Comparison of ENCODE assay signal across 8 cellular contexts in genomic region chr7:66427956-66428355, GRCh38.
"Had no signal": no experiment of that assay in that cellular context is flagged by ENCODE, and none has a peak within 500 bp of the region (broad histone marks: within the 10 kb centered on the region; RNA-seq: fewer than 3 reads in every experiment).

No MANE protein-coding gene starts in this region.

- ATAC-seq: HepG2, K562 had no signal

- DNase-seq: GM23248, GOT3, H7, HCEC 1CT, KG1 had no signal

- H3K4me3 ChIP-seq: GM23248, K562 had no signal

- H2AFZ ChIP-seq: GM23248 had no signal

- H3K9ac ChIP-seq: GM23248 had no signal

- H3K27ac ChIP-seq: GM23248, HL-60 had no signal
